1 cellular context compared by ENCODE assay signal in the genomic region with DNA sequence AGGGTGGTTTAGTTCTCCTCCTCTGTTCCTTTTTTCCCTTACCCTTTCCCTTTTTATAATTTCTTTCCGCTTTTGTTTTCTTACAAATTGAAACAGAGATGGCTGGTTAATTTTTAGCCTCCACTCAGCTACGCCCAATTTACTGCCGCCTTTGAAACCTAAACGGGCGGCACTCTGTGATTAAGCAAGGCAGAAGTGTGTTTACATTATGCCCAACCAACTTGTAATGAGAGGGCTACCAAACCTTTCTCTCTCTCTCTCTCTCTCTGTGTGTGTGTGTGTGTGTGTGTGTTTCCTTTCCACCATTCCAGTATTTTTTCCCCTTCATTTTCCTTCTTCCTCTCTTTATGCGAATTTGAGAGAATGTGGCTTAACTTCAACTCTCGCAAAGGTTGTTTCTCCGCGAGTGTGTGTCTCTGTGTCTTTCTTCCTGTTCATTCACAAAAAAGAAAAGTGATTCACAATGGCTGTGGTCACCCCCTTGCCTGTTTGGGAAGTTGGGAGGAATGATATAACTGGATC.
TF ChIP-seq lines count a peak whose summit lies in the region.

No MANE protein-coding gene starts in this region.

TF ChIP-seq in HEK293, 187 proteins besides CTCF, POLR2A, EP300 and RAD21 (continued from another document and continues in another):
- TF ChIP-seq ZBTB6 (tag by site-specific recombination; IDR thresholded peaks at IDR 0.05) (no peak), ZNF221 (tag by site-specific recombination; IDR thresholded peaks at IDR 0.05; ENCODE audit: borderline replicate concordance) (no peak), ZNF707 (tag by site-specific recombination; IDR thresholded peaks at IDR 0.05) (no peak), ZNF768 (tag by site-specific recombination; IDR thresholded peaks at IDR 0.05) (0 out of 2 replicates have a peak, but pooled peaks have one; percentile 56), SETDB1 (IDR thresholded peaks at IDR 0.05; ENCODE audit: insufficient read length, low read length) (no peak), KLF1 (tag by site-specific recombination; IDR thresholded peaks at IDR 0.05) (peak; percentile 94), ZNF549 (tag by site-specific recombination; IDR thresholded peaks at IDR 0.05) (no peak), ZNF354C (tag by site-specific recombination; IDR thresholded peaks at IDR 0.05; ENCODE audit: borderline replicate concordance, low read depth) (no peak), OSR2 (tag by site-specific recombination; IDR thresholded peaks at IDR 0.05) (peak; percentile 96), HOXA7 (CRISPR knock-in tag; IDR thresholded peaks at IDR 0.05; ENCODE audit: borderline replicate concordance) (no peak), ZBTB1 (tag by site-specific recombination; IDR thresholded peaks at IDR 0.05) (no peak), ZNF423 (tag by site-specific recombination; IDR thresholded peaks at IDR 0.05) (no peak), PRDM1 (tag by site-specific recombination; IDR thresholded peaks at IDR 0.05) (peak; percentile 96), ZNF514 (tag by site-specific recombination; IDR thresholded peaks at IDR 0.05) (peak; percentile 73; the same call in 1 of the 2 replicates), ZNF792 (tag by site-specific recombination; IDR thresholded peaks at IDR 0.05) (peak; percentile 58; the same call in 1 of the 2 replicates), YY1 (tag by site-specific recombination; IDR thresholded peaks at IDR 0.05) (peak; percentile 62; the same call in 1 of the 2 replicates), HOXD13 (CRISPR knock-in tag; IDR thresholded peaks at IDR 0.05; ENCODE audit: borderline replicate concordance) (no peak), ZNF23 (tag by site-specific recombination; IDR thresholded peaks at IDR 0.05; ENCODE audit: borderline replicate concordance) (no peak), ZBTB49 (tag by site-specific recombination; IDR thresholded peaks at IDR 0.05; ENCODE audit: low read depth) (peak; percentile 48; the same call in 1 of the 2 replicates), ZSCAN30 (tag by site-specific recombination; IDR thresholded peaks at IDR 0.05) (no peak), ZNF558 (tag by site-specific recombination; IDR thresholded peaks at IDR 0.05) (no peak), ZNF704 (tag by site-specific recombination; IDR thresholded peaks at IDR 0.05) (no peak), ZFP41 (tag by site-specific recombination; IDR thresholded peaks at IDR 0.05; ENCODE audit: borderline replicate concordance) (no peak), ZNF391 (tag by site-specific recombination; IDR thresholded peaks at IDR 0.05; ENCODE audit: borderline replicate concordance, low read depth) (no peak), BCL6B (tag by site-specific recombination; IDR thresholded peaks at IDR 0.05) (no peak), FEZF1 (tag by site-specific recombination; IDR thresholded peaks at IDR 0.05) (peak; percentile 68), SP2 (tag by site-specific recombination; IDR thresholded peaks at IDR 0.05) (no peak), ZFP37 (tag by site-specific recombination; IDR thresholded peaks at IDR 0.05) (no peak), ZNF670 (tag by site-specific recombination; IDR thresholded peaks at IDR 0.05; ENCODE audit: low read depth) (0 out of 2 replicates have a peak, but pooled peaks have one; percentile 69), ZNF274 (IDR thresholded peaks at IDR 0.05; ENCODE audit: low read length) (no peak), ZNF274 (tag by site-specific recombination; IDR thresholded peaks at IDR 0.05; ENCODE audit: borderline replicate concordance) (no peak), KLF8 (tag by site-specific recombination; IDR thresholded peaks at IDR 0.05) (peak; percentile 69), ZBTB48 (tag by site-specific recombination; IDR thresholded peaks at IDR 0.05) (no peak), SP3 (tag by site-specific recombination; IDR thresholded peaks at IDR 0.05) (no peak), ZNF654 (tag by site-specific recombination; IDR thresholded peaks at IDR 0.05; ENCODE audit: low read depth) (no peak), ZNF76 (tag by site-specific recombination; IDR thresholded peaks at IDR 0.05; ENCODE audit: borderline replicate concordance, low read depth) (peak; percentile 58), ZNF791 (tag by site-specific recombination; IDR thresholded peaks at IDR 0.05) (no peak), BCL11A (tag by site-specific recombination; IDR thresholded peaks at IDR 0.05; ENCODE audit: low read depth) (no peak), ZNF341 (tag by site-specific recombination; IDR thresholded peaks at IDR 0.05; ENCODE audit: low read depth) (no peak), IKZF3 (tag by site-specific recombination; IDR thresholded peaks at IDR 0.05) (peak; percentile 42; the same call in 1 of the 2 replicates), RBAK (tag by site-specific recombination; IDR thresholded peaks at IDR 0.05) (no peak), ELK4 (IDR thresholded peaks at IDR 0.05; ENCODE audit: borderline replicate concordance, low read depth, low read length) (no peak), ZNF24 (tag by site-specific recombination; IDR thresholded peaks at IDR 0.05) (peak; percentile 90)
- TF ChIP-seq, protein P1, sequence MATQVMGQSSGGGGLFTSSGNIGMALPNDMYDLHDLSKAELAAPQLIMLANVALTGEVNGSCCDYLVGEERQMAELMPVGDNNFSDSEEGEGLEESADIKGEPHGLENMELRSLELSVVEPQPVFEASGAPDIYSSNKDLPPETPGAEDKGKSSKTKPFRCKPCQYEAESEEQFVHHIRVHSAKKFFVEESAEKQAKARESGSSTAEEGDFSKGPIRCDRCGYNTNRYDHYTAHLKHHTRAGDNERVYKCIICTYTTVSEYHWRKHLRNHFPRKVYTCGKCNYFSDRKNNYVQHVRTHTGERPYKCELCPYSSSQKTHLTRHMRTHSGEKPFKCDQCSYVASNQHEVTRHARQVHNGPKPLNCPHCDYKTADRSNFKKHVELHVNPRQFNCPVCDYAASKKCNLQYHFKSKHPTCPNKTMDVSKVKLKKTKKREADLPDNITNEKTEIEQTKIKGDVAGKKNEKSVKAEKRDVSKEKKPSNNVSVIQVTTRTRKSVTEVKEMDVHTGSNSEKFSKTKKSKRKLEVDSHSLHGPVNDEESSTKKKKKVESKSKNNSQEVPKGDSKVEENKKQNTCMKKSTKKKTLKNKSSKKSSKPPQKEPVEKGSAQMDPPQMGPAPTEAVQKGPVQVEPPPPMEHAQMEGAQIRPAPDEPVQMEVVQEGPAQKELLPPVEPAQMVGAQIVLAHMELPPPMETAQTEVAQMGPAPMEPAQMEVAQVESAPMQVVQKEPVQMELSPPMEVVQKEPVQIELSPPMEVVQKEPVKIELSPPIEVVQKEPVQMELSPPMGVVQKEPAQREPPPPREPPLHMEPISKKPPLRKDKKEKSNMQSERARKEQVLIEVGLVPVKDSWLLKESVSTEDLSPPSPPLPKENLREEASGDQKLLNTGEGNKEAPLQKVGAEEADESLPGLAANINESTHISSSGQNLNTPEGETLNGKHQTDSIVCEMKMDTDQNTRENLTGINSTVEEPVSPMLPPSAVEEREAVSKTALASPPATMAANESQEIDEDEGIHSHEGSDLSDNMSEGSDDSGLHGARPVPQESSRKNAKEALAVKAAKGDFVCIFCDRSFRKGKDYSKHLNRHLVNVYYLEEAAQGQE (tag by site-specific recombination; IDR thresholded peaks at IDR 0.05): peak; percentile 57; the same call in 1 of the 2 replicates
- TF ChIP-seq, protein P2, sequence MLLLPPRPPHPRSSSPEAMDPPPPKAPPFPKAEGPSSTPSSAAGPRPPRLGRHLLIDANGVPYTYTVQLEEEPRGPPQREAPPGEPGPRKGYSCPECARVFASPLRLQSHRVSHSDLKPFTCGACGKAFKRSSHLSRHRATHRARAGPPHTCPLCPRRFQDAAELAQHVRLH (tag by site-specific recombination; IDR thresholded peaks at IDR 0.05): peak; percentile 97
- TF ChIP-seq, protein P3, sequence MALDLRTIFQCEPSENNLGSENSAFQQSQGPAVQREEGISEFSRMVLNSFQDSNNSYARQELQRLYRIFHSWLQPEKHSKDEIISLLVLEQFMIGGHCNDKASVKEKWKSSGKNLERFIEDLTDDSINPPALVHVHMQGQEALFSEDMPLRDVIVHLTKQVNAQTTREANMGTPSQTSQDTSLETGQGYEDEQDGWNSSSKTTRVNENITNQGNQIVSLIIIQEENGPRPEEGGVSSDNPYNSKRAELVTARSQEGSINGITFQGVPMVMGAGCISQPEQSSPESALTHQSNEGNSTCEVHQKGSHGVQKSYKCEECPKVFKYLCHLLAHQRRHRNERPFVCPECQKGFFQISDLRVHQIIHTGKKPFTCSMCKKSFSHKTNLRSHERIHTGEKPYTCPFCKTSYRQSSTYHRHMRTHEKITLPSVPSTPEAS (tag by site-specific recombination; IDR thresholded peaks at IDR 0.05): peak; percentile 97
- TF ChIP-seq, protein P4, sequence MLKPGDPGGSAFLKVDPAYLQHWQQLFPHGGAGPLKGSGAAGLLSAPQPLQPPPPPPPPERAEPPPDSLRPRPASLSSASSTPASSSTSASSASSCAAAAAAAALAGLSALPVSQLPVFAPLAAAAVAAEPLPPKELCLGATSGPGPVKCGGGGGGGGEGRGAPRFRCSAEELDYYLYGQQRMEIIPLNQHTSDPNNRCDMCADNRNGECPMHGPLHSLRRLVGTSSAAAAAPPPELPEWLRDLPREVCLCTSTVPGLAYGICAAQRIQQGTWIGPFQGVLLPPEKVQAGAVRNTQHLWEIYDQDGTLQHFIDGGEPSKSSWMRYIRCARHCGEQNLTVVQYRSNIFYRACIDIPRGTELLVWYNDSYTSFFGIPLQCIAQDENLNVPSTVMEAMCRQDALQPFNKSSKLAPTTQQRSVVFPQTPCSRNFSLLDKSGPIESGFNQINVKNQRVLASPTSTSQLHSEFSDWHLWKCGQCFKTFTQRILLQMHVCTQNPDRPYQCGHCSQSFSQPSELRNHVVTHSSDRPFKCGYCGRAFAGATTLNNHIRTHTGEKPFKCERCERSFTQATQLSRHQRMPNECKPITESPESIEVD (tag by site-specific recombination; IDR thresholded peaks at IDR 0.05): peak; percentile 88
- TF ChIP-seq, protein P5, sequence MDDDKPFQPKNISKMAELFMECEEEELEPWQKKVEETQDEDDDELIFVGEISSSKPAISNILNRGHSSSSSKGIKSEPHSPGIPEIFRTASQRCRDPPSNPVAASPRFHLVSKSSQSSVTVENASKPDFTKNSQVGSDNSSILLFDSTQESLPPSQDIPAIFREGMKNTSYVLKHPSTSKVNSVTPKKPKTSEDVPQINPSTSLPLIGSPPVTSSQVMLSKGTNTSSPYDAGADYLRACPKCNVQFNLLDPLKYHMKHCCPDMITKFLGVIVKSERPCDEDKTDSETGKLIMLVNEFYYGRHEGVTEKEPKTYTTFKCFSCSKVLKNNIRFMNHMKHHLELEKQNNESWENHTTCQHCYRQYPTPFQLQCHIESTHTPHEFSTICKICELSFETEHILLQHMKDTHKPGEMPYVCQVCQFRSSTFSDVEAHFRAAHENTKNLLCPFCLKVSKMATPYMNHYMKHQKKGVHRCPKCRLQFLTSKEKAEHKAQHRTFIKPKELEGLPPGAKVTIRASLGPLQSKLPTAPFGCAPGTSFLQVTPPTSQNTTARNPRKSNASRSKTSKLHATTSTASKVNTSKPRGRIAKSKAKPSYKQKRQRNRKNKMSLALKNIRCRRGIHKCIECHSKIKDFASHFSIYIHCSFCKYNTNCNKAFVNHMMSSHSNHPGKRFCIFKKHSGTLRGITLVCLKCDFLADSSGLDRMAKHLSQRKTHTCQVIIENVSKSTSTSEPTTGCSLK (tag by site-specific recombination; IDR thresholded peaks at IDR 0.05): no peak
